8 cellular contexts compared by ENCODE assay signal in the genomic region with DNA sequence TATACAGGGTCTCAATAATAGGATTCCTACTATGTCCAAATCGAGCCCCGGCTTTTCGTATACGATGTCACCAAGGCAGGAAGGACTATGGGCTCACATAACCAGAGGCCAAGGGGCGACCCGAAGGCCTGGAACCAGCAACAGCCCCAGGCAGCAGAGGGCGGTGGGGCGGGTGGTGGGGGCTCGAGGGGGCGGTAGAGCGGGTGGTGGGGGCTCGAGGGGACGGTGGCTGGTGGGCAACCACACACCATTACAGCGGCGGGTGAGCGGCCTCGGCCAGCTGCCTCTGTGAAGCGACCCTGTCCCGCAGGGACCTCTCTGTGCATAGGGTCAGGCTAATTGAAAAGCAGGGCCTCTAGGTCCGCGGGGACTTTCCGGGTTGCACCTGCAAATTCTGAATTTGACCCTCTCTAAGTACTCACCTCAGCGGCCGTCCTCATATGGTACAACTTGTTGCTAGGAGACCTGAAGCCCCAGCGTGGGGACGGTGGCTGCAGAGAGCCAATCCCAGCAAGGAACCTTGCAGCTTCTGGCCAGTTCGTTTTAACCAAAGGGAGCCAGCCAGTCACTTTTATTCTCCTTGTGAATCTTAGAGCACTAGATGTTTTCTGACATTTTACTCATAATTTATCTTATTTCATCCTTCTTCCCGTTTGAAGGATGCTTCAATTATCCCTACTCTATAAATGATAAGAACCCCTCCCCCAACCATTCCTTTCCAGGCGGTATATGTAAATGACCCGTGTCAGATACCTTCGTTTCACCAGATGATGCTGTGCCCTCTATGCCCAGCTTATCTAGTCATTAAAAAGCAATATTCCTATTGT. TPM values are rescaled to one million over a fixed set of nuclear protein-coding genes. Genes with fewer than 3 reads are reported as not detected.
A peak's percentile ranks its signal among the peaks of the same experiment; 100 is the strongest.
DNase-seq lines count a peak whose midpoint lies in the region; ATAC-seq, FAIRE-seq and TF ChIP-seq lines count a peak whose summit lies in the region.

Gene NME5 (minus strand): TSS at position 480 of the 827 bp plus-strand sequence. CDS start 648 bp downstream, outside the sequence.

- CTCF ChIA-PET in GM10248 (lab: Yijun Ruan, JAX) = interaction anchor here (1.0 to 1.9 kb wide), 5 partner anchors 10 to 103 kb away, joined by 3 to 10 read pairs (median 5); no protein-coding TSS in a partner anchor
- CTCF ChIA-PET in K562 (lab: Yijun Ruan, JAX; ENCODE audit: low intra/inter-chr PET ratio) = no interaction called here

- H3K9me1 ChIP-seq in K562 (ENCODE audit: control insufficient read depth, insufficient read depth, low read length) = no peaks in the 10 kb centered on the region

- H3K9me3 ChIP-seq in K562 (replicated peaks; ENCODE audit: control insufficient read depth, insufficient read depth, low read depth, low read length) = no peaks in the 10 kb centered on the region

- no peak for TF ChIP-seq POLR2A in K562 (conservative IDR thresholded peaks at IDR 0.05)

- H3K36me3 ChIP-seq in K562 (ENCODE audit: control insufficient read depth, insufficient read depth, low read length) (no peaks in the 10 kb centered on the region), rectal smooth muscle tissue (ENCODE audit: control insufficient read depth, insufficient read depth, low read length) (no peaks in the 10 kb centered on the region)

- BruUV-seq in K562 (replicated peaks; lab: Mats Ljungman, UMichigan) = no TSS peak

- intact Hi-C loops in K562 (cut with micrococcal nuclease) = no loop called here

- WGBS in K562 (ENCODE audit: insufficient coverage, low coverage, missing lambda C conversion rate) = 3% methylated on average over 18 of the region's 31 CpGs

- in situ Hi-C loops in K562 (cut with MboI) = loop anchor here (10.0 kb wide), 1 partner anchor 484 kb away; no protein-coding TSS in a partner anchor

- DNase-seq in GM10248 (ENCODE audit: extremely low spot score) = peak; percentile 73
- peak; percentile 66 for DNase-seq in NCI-H128 (lab: John Stamatoyannopoulos, UW; ENCODE audit: unreplicated experiment)
- DNase-seq in K562 (ENCODE audit: extremely low read depth in 1 of 4, low spot score in 3 of 4) = peak in 1 of 4 experiments; percentile 16
- peak in 49 of 51 donors; percentile 4 to 80 (median 52) for DNase-seq in hypothalamus (lab: John Stamatoyannopoulos, UW)
- no peak for DNase-seq in RCC 7860 (ENCODE audit: low spot score)
- no peak for DNase-seq in 8988T

- TF ChIP-seq CTCF in GM10248 (IDR thresholded peaks at IDR 0.05; ENCODE audit: control extremely low read depth, extremely low read depth, low read depth, missing control alignments) (no peak), K562 (IDR thresholded peaks at IDR 0.05 in 2 of 3, conservative IDR thresholded peaks at IDR 0.05 in 1 of 3; ENCODE audit: insufficient read depth in 2 of 3, low read depth in 1 of 3, low read length in 3 of 3) (no peak)

- FAIRE-seq in K562 (lab: Jason Lieb, UNC) (no peak), RCC 7860 (lab: Jason Lieb, UNC) (no peak)

- POLR2A ChIA-PET in GM10248 (lab: Yijun Ruan, JAX) (no interaction called here), K562 (lab: Yijun Ruan, JAX) (interaction anchor here (0.5 to 1.4 kb wide), 2 partner anchors 9 to 436 kb away, joined by 3 to 4 read pairs; no protein-coding TSS in a partner anchor)

- no peak within 1 kb of the TSS for H2AFZ ChIP-seq in K562 (ENCODE audit: low read depth, low read length)

- TF ChIP-seq EP300 in K562 (IDR thresholded peaks at IDR 0.05; ENCODE audit: low read length) = no peak

- peaks cover 18 to 27% of the 10 kb centered on the region in 2 experiments; a peak in 4 of 5 replicates for H3K27me3 ChIP-seq in K562 (ENCODE audit: control insufficient read depth in 2 of 2, insufficient read depth in 2 of 2, low read length in 2 of 2)
- H3K27me3 ChIP-seq in rectal smooth muscle tissue (ENCODE audit: control insufficient read depth, insufficient read depth, low read length) = no peaks in the 10 kb centered on the region

- H3K27ac ChIP-seq in K562 (ENCODE audit: extremely low read depth, low read depth, low read length) (no peak within 1 kb of the TSS), rectal smooth muscle tissue (ENCODE audit: low read depth, low read length) (no peak within 1 kb of the TSS)

- ATAC-seq in K562 (peak; percentile 32; the same call in 1 of the 3 replicates), HG02588 (IDR thresholded peaks at IDR 0.05; ENCODE audit: unreplicated experiment) (no peak)

- no peak within 1 kb of the TSS for H3K4me2 ChIP-seq in K562 (ENCODE audit: insufficient read depth, low read length)

- no peak within 1 kb of the TSS for H3K9ac ChIP-seq in K562 (ENCODE audit: insufficient read depth in 1 of 2, low read depth in 2 of 2, low read length in 2 of 2)
- H3K9ac ChIP-seq in rectal smooth muscle tissue (ENCODE audit: low read length) = no peak within 1 kb of the TSS

- H3K4me1 ChIP-seq in K562 (replicated peaks in 1 of 2; ENCODE audit: control insufficient read depth in 2 of 2, insufficient read depth in 2 of 2, low read length in 2 of 2) = no peaks in the 10 kb centered on the region
- H3K4me1 ChIP-seq in rectal smooth muscle tissue (ENCODE audit: control insufficient read depth, insufficient read depth, low read length) = no peaks in the 10 kb centered on the region

- H3K4me3 ChIP-seq in K562 = no peak within 1 kb of the TSS
- H3K4me3 ChIP-seq in rectal smooth muscle tissue (ENCODE audit: low read length) = peak within 1 kb of the TSS; percentile 79

- no peak for TF ChIP-seq RAD21 in K562 (CRISPR knock-in tag; conservative IDR thresholded peaks at IDR 0.05 in 1 of 2, IDR thresholded peaks at IDR 0.05 in 1 of 2)

- H3K79me2 ChIP-seq in K562 (ENCODE audit: control insufficient read depth, insufficient read depth, low read length) = no peaks in the 10 kb centered on the region

- H4K20me1 ChIP-seq in K562 (replicated peaks; ENCODE audit: control insufficient read depth, insufficient read depth, low read length) = no peaks in the 10 kb centered on the region

TF ChIP-seq in K562, 482 proteins besides CTCF, POLR2A, EP300 and RAD21 (continues in another document):
- no peak for TF ChIP-seq TSC22D4 (tag; IDR thresholded peaks at IDR 0.05)
- TF ChIP-seq ZNF583 (CRISPR knock-in tag; IDR thresholded peaks at IDR 0.05) = no peak
- no peak for TF ChIP-seq SMAD4 (CRISPR knock-in tag; conservative IDR thresholded peaks at IDR 0.05)
- TF ChIP-seq, protein P1, sequence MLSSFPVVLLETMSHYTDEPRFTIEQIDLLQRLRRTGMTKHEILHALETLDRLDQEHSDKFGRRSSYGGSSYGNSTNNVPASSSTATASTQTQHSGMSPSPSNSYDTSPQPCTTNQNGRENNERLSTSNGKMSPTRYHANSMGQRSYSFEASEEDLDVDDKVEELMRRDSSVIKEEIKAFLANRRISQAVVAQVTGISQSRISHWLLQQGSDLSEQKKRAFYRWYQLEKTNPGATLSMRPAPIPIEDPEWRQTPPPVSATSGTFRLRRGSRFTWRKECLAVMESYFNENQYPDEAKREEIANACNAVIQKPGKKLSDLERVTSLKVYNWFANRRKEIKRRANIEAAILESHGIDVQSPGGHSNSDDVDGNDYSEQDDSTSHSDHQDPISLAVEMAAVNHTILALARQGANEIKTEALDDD (IDR thresholded peaks at IDR 0.05) = no peak
- no peak for TF ChIP-seq JUNB (CRISPR knock-in tag; conservative IDR thresholded peaks at IDR 0.05)
- peak; percentile 60 for TF ChIP-seq RFX1 (IDR thresholded peaks at IDR 0.05)
- TF ChIP-seq, protein P2, sequence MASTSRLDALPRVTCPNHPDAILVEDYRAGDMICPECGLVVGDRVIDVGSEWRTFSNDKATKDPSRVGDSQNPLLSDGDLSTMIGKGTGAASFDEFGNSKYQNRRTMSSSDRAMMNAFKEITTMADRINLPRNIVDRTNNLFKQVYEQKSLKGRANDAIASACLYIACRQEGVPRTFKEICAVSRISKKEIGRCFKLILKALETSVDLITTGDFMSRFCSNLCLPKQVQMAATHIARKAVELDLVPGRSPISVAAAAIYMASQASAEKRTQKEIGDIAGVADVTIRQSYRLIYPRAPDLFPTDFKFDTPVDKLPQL (IDR thresholded peaks at IDR 0.05; ENCODE audit: extremely low read depth, insufficient read length) = no peak
- TF ChIP-seq, protein P3, sequence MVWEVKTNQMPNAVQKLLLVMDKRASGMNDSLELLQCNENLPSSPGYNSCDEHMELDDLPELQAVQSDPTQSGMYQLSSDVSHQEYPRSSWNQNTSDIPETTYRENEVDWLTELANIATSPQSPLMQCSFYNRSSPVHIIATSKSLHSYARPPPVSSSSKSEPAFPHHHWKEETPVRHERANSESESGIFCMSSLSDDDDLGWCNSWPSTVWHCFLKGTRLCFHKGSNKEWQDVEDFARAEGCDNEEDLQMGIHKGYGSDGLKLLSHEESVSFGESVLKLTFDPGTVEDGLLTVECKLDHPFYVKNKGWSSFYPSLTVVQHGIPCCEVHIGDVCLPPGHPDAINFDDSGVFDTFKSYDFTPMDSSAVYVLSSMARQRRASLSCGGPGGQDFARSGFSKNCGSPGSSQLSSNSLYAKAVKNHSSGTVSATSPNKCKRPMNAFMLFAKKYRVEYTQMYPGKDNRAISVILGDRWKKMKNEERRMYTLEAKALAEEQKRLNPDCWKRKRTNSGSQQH (CRISPR knock-in tag; IDR thresholded peaks at IDR 0.05) = no peak
- TF ChIP-seq KLF1 (tag; IDR thresholded peaks at IDR 0.05) = no peak

RNA-seq across cellular contexts. Expression of gene NME5, which starts in this region (rescaled TPM):
- total RNA-seq in K562 (2011; cell fraction: chromatin; rRNA removed; ENCODE audit: low replicate concordance) = not detected in 2 replicates
- total RNA-seq in K562 (2011; cell fraction: nucleolus; rRNA removed) = not detected in 2 replicates
- not detected in 2 replicates for total RNA-seq in K562 (2011; cell fraction: nucleoplasm; rRNA removed)
- not detected in 2 replicates for total RNA-seq in K562 (2014; rRNA removed)
- not detected in 2 replicates for total RNA-seq in K562 (2014; rRNA removed; fragmentation: Illumina TruSeq; extraction: Trizol)
- total RNA-seq in K562 (2015; rRNA removed; fragmentation: Illumina TruSeq; extraction: Trizol) = not detected in 2 replicates
- not detected in 2 replicates for total RNA-seq in K562 (2021)
- not detected in 2 replicates for polyA plus RNA-seq in K562 (2011; rRNA removed)
- not detected in 2 replicates for polyA plus RNA-seq in K562 (2011; cell fraction: cytosol; rRNA removed)
- not detected in 2 replicates for polyA plus RNA-seq in K562 (2011; cell fraction: nucleus; rRNA removed)
- not detected in 2 replicates for polyA plus RNA-seq in K562 (2012)
- polyA plus RNA-seq in K562 (2014; fragmentation: Illumina TruSeq; extraction: Trizol) = not detected in 2 replicates
- not detected for polyA plus RNA-seq in K562 (2014; fragmentation: Nextera tagmentation; extraction: Ambion mirVana)
- polyA plus RNA-seq in K562 (2014; rRNA removed) = not detected in 2 replicates
- polyA minus RNA-seq in K562 (2011; rRNA and poly(A)+ RNA removed) = not detected in 2 replicates
- not detected in 2 replicates for polyA minus RNA-seq in K562 (2011; cell fraction: cytosol; rRNA and poly(A)+ RNA removed)
- not detected in 2 replicates for polyA minus RNA-seq in K562 (2011; cell fraction: nucleus; rRNA and poly(A)+ RNA removed)

Comparison
In these comparisons a context has a peak if more than half of its experiments do, and no peak if none do; other contexts are left out.
1. Peak in ATAC-seq in K562; RNA of the gene not detected or under 1 TPM.
2. DNase-seq: peak in GM10248 (single experiment), NCI-H128 (single experiment) and hypothalamus (49 of 51); none in RCC 7860 (single experiment) and 8988T (single experiment).